In genomic region chr3:50364573-50365079, GRCh38 we compare ENCODE assay signal across 7 cellular contexts. TPM values are rescaled to one million over a fixed set of nuclear protein-coding genes. Genes with fewer than 3 reads are reported as not detected.
DNase-seq lines count a peak whose midpoint lies in the region; ATAC-seq and TF ChIP-seq lines count a peak whose summit lies in the region.

No MANE protein-coding gene starts in this region.

- 0 out of 2 replicates have a peak, but pooled peaks cover 2% of the 10 kb centered on the region for H3K4me1 ChIP-seq in iPS-20b (ENCODE audit: insufficient read depth, low read length)
- peaks cover 17% of the 10 kb centered on the region for H3K4me1 ChIP-seq in stomach smooth muscle (ENCODE audit: control insufficient read depth, insufficient read depth, low read length)
- H3K4me1 ChIP-seq in PC-9 (replicated peaks; ENCODE audit: insufficient read depth) = no peaks in the 10 kb centered on the region; the same call in 1 of the 2 replicates

- no peaks in the 10 kb centered on the region for H3K79me2 ChIP-seq in PC-9 (ENCODE audit: low read depth)

- no peak for DNase-seq in activated T-helper 2 cell treated with anti-CD3 and anti-CD28 coated beads, Interferon-gamma antibody, Interleukin-2, Interleukin-4, amounts not matched to agents 10 μg/mL and 5 μg/mL and 100 μg/mL, durations not matched to agents 14 hours and 24 hours and 36 hours (ENCODE audit: low spot score)
- no peak for DNase-seq in PC-9
- no peak for DNase-seq in posterior vena cava (ENCODE audit: low spot score)

- peak overlapping the region; percentile 72; the same call in 1 of the 2 replicates for H3K4me3 ChIP-seq in iPS-20b (ENCODE audit: low read length)
- peak overlapping the region; percentile 51 to 79 for H3K4me3 ChIP-seq in stomach smooth muscle (ENCODE audit: low read length in 2 of 2)
- H3K4me3 ChIP-seq in PC-9 = no peak overlapping the region

- no TSS peak for BruUV-seq in PC-9 (replicated peaks; lab: Mats Ljungman, UMichigan)

- H3K9ac ChIP-seq in iPS-20b (ENCODE audit: low read depth, low read length) = peak overlapping the region; percentile 65; the same call in 1 of the 2 replicates
- H3K9ac ChIP-seq in stomach smooth muscle (ENCODE audit: low read length in 2 of 2) = peak overlapping the region; percentile 31 to 58

- H3K27me3 ChIP-seq in iPS-20b (ENCODE audit: insufficient read depth, low read length) (peaks cover 29% of the 10 kb centered on the region), stomach smooth muscle (ENCODE audit: control insufficient read depth in 1 of 2, insufficient read depth in 2 of 2, low read length in 2 of 2) (peaks cover 0 to 2% of the 10 kb centered on the region in 2 donors), PC-9 (ENCODE audit: insufficient read depth, low read depth) (peaks cover 10% of the 10 kb centered on the region)

- peak overlapping the region; percentile 77 for H3K4me3 Mint-ChIP-seq in activated T-helper 2 cell treated with anti-CD3 and anti-CD28 coated beads, Interferon-gamma antibody, Interleukin-2, Interleukin-4, amounts not matched to agents 10 μg/mL and 5 μg/mL and 100 μg/mL, durations not matched to agents 14 hours and 24 hours and 36 hours (ENCODE audit: low read depth)

- H3K9me3 ChIP-seq in iPS-20b (ENCODE audit: insufficient read depth, low read depth, low read length) = no peaks in the 10 kb centered on the region
- H3K9me3 ChIP-seq in stomach smooth muscle (ENCODE audit: control insufficient read depth in 2 of 2, low read length in 2 of 2) = no peaks in the 10 kb centered on the region
- no peaks in the 10 kb centered on the region for H3K9me3 ChIP-seq in PC-9 (ENCODE audit: insufficient read depth, low read depth)

- H3K27ac ChIP-seq in iPS-20b (ENCODE audit: low read length) (no peak overlapping the region), stomach smooth muscle (ENCODE audit: low read length) (no peak overlapping the region), PC-9 (no peak overlapping the region)

- TF ChIP-seq CTCF in PC-9 (conservative IDR thresholded peaks at IDR 0.05) = no peak

- intact Hi-C loops in activated T-helper 2 cell treated with anti-CD3 and anti-CD28 coated beads, Interferon-gamma antibody, Interleukin-2, Interleukin-4, amounts not matched to agents 10 μg/mL and 5 μg/mL and 100 μg/mL, durations not matched to agents 14 hours and 24 hours and 36 hours (cut with micrococcal nuclease) = loop anchor here (2.0 kb wide), 1 partner anchor 14 kb away; the partner anchor contains the start of genes CYB561D2 and NPRL2
- intact Hi-C loops in PC-9 (cut with micrococcal nuclease; ENCODE audit: unreplicated experiment) = no loop called here
- intact Hi-C loops in posterior vena cava (cut with DNase I) = no loop called here

- POLR2A ChIA-PET in PC-9 (lab: Charles Lee; ENCODE audit: unreplicated experiment) = no interaction called here

- no peak overlapping the region for H2AFZ ChIP-seq in PC-9

- no peak overlapping the region for H3K4me2 ChIP-seq in PC-9

- no peaks in the 10 kb centered on the region for H4K20me1 ChIP-seq in PC-9 (ENCODE audit: insufficient read depth)

- no peaks in the 10 kb centered on the region for H3K27me3 Mint-ChIP-seq in activated T-helper 2 cell treated with anti-CD3 and anti-CD28 coated beads, Interferon-gamma antibody, Interleukin-2, Interleukin-4, amounts not matched to agents 10 μg/mL and 5 μg/mL and 100 μg/mL, durations not matched to agents 14 hours and 24 hours and 36 hours (ENCODE audit: low read depth)

- H3K9me2 ChIP-seq in PC-9 (ENCODE audit: insufficient read depth) = no peaks in the 10 kb centered on the region

- no peak overlapping the region for H3K27ac Mint-ChIP-seq in activated T-helper 2 cell treated with anti-CD3 and anti-CD28 coated beads, Interferon-gamma antibody, Interleukin-2, Interleukin-4, amounts not matched to agents 10 μg/mL and 5 μg/mL and 100 μg/mL, durations not matched to agents 14 hours and 24 hours and 36 hours

- no peaks in the 10 kb centered on the region for H3K36me3 ChIP-seq in iPS-20b (ENCODE audit: insufficient read depth, low read depth, low read length)
- H3K36me3 ChIP-seq in stomach smooth muscle (ENCODE audit: control insufficient read depth in 2 of 2, insufficient read depth in 2 of 2, low read length in 2 of 2) = no peaks in the 10 kb centered on the region
- H3K36me3 ChIP-seq in PC-9 (ENCODE audit: low read depth) = no peaks in the 10 kb centered on the region

- H3K9me3 Mint-ChIP-seq in activated T-helper 2 cell treated with anti-CD3 and anti-CD28 coated beads, Interferon-gamma antibody, Interleukin-2, Interleukin-4, amounts not matched to agents 10 μg/mL and 5 μg/mL and 100 μg/mL, durations not matched to agents 14 hours and 24 hours and 36 hours = no peaks in the 10 kb centered on the region

- CTCF ChIA-PET in PC-9 (lab: Charles Lee) = no interaction called here

- H3K36me3 Mint-ChIP-seq in activated T-helper 2 cell treated with anti-CD3 and anti-CD28 coated beads, Interferon-gamma antibody, Interleukin-2, Interleukin-4, amounts not matched to agents 10 μg/mL and 5 μg/mL and 100 μg/mL, durations not matched to agents 14 hours and 24 hours and 36 hours (ENCODE audit: low read depth) = no peaks in the 10 kb centered on the region

- H3K4me1 Mint-ChIP-seq in activated T-helper 2 cell treated with anti-CD3 and anti-CD28 coated beads, Interferon-gamma antibody, Interleukin-2, Interleukin-4, amounts not matched to agents 10 μg/mL and 5 μg/mL and 100 μg/mL, durations not matched to agents 14 hours and 24 hours and 36 hours (ENCODE audit: low read depth) = peaks cover 6% of the 10 kb centered on the region

- no peaks in the 10 kb centered on the region for H3F3A ChIP-seq in PC-9 (ENCODE audit: insufficient read depth, low read depth)

- peak; percentile 14 for ATAC-seq in HG02571 (IDR thresholded peaks at IDR 0.05; ENCODE audit: unreplicated experiment)
- ATAC-seq in GM18520 (IDR thresholded peaks at IDR 0.05; ENCODE audit: unreplicated experiment) = no peak

RNA-seq across cellular contexts. Expression of gene TMEM115, which starts 5.3 kb away (rescaled TPM):
- 17.8 and 19.2 TPM in 2 replicates for total RNA-seq in activated T-helper 2 cell treated with anti-CD3 and anti-CD28 coated beads, Interferon-gamma antibody, Interleukin-2, Interleukin-4, amounts not matched to agents 10 μg/mL and 5 μg/mL and 100 μg/mL, durations not matched to agents 14 hours and 24 hours and 36 hours
- total RNA-seq in PC-9 (2021) = 35.2 and 43.5 TPM in 2 replicates
- total RNA-seq in posterior vena cava = 10 to 100 TPM; 29.3 TPM

RNA-seq across cellular contexts. Expression of gene CYB561D2, which starts 14.0 kb away (rescaled TPM):
- 22.9 and 24.6 TPM in 2 replicates for total RNA-seq in activated T-helper 2 cell treated with anti-CD3 and anti-CD28 coated beads, Interferon-gamma antibody, Interleukin-2, Interleukin-4, amounts not matched to agents 10 μg/mL and 5 μg/mL and 100 μg/mL, durations not matched to agents 14 hours and 24 hours and 36 hours
- total RNA-seq in PC-9 (2021) (15.7 and 19.3 TPM in 2 replicates), posterior vena cava (10 to 100 TPM in 1 of 2 donors, 1 to 10 TPM in 1; 7.9 to 10.5 TPM)

RNA-seq across cellular contexts. Expression of gene NPRL2, which starts 14.1 kb away (rescaled TPM):
- total RNA-seq in activated T-helper 2 cell treated with anti-CD3 and anti-CD28 coated beads, Interferon-gamma antibody, Interleukin-2, Interleukin-4, amounts not matched to agents 10 μg/mL and 5 μg/mL and 100 μg/mL, durations not matched to agents 14 hours and 24 hours and 36 hours = 34.5 and 42.7 TPM in 2 replicates
- 24.1 and 25.4 TPM in 2 replicates for total RNA-seq in PC-9 (2021)
- total RNA-seq in posterior vena cava = 10 to 100 TPM; 10.6 to 17.4 TPM

RNA-seq across cellular contexts. Expression of gene ZMYND10, which starts 19.1 kb away (rescaled TPM):
- total RNA-seq in activated T-helper 2 cell treated with anti-CD3 and anti-CD28 coated beads, Interferon-gamma antibody, Interleukin-2, Interleukin-4, amounts not matched to agents 10 μg/mL and 5 μg/mL and 100 μg/mL, durations not matched to agents 14 hours and 24 hours and 36 hours = 0.94 and 1.8 TPM in 2 replicates
- total RNA-seq in PC-9 (2021) = 4.4 and 8.7 TPM in 2 replicates
- total RNA-seq in posterior vena cava = under 1 TPM; 0.23 to 0.24 TPM

RNA-seq across cellular contexts. Expression of gene RASSF1, which starts 24.0 kb away (rescaled TPM):
- 71.2 and 74.2 TPM in 2 replicates for total RNA-seq in activated T-helper 2 cell treated with anti-CD3 and anti-CD28 coated beads, Interferon-gamma antibody, Interleukin-2, Interleukin-4, amounts not matched to agents 10 μg/mL and 5 μg/mL and 100 μg/mL, durations not matched to agents 14 hours and 24 hours and 36 hours
- 15.9 and 17.7 TPM in 2 replicates for total RNA-seq in PC-9 (2021)
- total RNA-seq in posterior vena cava = 10 to 100 TPM; 31.3 to 40.3 TPM
